2 cellular contexts compared by ENCODE assay signal in the genomic region with DNA sequence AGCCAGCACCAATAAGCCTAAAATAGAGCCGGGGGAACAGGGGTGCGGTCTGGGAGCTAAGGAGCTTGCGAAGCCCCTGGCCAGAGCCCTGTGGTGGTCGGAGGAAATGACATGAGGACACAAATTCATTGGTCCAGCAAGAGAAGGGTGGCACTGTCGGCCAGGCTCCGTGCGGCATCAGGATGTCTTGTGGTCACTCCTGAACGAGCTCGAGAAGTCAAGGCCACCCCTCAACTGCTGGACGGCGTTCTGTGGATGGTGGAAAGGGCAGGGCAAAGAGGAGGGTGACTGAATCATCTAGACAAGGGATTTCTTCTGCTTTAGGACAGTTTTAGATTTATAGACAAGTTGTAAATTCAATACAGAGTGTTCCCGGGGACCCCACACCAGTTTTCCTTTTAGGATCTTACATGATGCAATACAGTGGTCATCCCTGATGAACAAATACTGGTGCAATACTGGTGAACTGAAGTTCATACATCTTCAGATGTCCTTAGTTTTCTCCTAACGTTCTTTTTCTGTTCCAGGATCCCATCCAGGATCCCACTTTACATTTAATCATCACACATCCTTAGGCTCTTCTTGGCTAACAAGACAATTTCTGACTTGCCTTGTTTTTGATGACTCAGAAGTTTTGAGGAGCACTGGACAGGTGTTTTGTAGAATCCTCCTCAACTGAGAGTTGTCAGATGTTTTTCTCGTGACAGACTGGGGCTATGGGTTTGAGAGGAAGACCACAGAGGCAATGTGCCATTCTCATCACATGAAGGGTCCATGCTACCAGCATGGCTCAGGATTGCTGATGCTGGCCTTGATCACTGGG.
TF ChIP-seq lines count a peak whose summit lies in the region.

No MANE protein-coding gene starts in this region.

TF ChIP-seq in HCT116, 20 proteins besides CTCF, POLR2A, EP300 and RAD21:
- no peak for TF ChIP-seq TCF7L2 (IDR thresholded peaks at IDR 0.05; ENCODE audit: borderline replicate concordance, extremely low read depth, insufficient read depth, insufficient read length)
- no peak for TF ChIP-seq SP1 (IDR thresholded peaks at IDR 0.05; ENCODE audit: low read depth)
- TF ChIP-seq CEBPB (IDR thresholded peaks at IDR 0.05; ENCODE audit: low read depth): peak; percentile 40; the same call in 1 of the 2 replicates
- no peak for TF ChIP-seq POLR2AphosphoS5 (IDR thresholded peaks at IDR 0.05; ENCODE audit: low read depth, low read length)
- no peak for TF ChIP-seq ATF3 (IDR thresholded peaks at IDR 0.05)
- no peak for TF ChIP-seq SIN3A (IDR thresholded peaks at IDR 0.05; ENCODE audit: low read depth)

TF ChIP-seq in K562, 482 proteins besides CTCF, POLR2A, EP300 and RAD21 (continues in another document):
- TF ChIP-seq KHSRP (IDR thresholded peaks at IDR 0.05): no peak
- no peak for TF ChIP-seq ZNF764 (CRISPR knock-in tag; IDR thresholded peaks at IDR 0.05; ENCODE audit: low read depth)
- TF ChIP-seq ZC3H8 (IDR thresholded peaks at IDR 0.05): no peak
- TF ChIP-seq ZNF644 (tag; IDR thresholded peaks at IDR 0.05; ENCODE audit: low read depth): peak; percentile 59; the same call in 1 of the 2 replicates
- TF ChIP-seq, protein P1, sequence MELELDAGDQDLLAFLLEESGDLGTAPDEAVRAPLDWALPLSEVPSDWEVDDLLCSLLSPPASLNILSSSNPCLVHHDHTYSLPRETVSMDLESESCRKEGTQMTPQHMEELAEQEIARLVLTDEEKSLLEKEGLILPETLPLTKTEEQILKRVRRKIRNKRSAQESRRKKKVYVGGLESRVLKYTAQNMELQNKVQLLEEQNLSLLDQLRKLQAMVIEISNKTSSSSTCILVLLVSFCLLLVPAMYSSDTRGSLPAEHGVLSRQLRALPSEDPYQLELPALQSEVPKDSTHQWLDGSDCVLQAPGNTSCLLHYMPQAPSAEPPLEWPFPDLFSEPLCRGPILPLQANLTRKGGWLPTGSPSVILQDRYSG (tag; conservative IDR thresholded peaks at IDR 0.05; ENCODE audit: low read depth): no peak
- TF ChIP-seq CHD2 (IDR thresholded peaks at IDR 0.05; ENCODE audit: low read depth, low read length): no peak
- TF ChIP-seq ZNF518B (CRISPR knock-in tag; IDR thresholded peaks at IDR 0.05): no peak
- TF ChIP-seq RBFOX2 (IDR thresholded peaks at IDR 0.05; ENCODE audit: low read depth, low read length): 0 out of 2 replicates have a peak, but pooled peaks have one; percentile 5
- no peak for TF ChIP-seq ZFP1 (CRISPR knock-in tag; IDR thresholded peaks at IDR 0.05)
- TF ChIP-seq ZNF197 (CRISPR knock-in tag; IDR thresholded peaks at IDR 0.05; ENCODE audit: low read depth): no peak
- TF ChIP-seq ZNF584 (CRISPR knock-in tag; IDR thresholded peaks at IDR 0.05; ENCODE audit: low read depth): peak; percentile 38; the same call in 1 of the 2 replicates
- TF ChIP-seq CEBPB (tag; IDR thresholded peaks at IDR 0.05): 0 out of 2 replicates have a peak, but pooled peaks have one; percentile 42
- no peak for TF ChIP-seq FOXJ3 (CRISPR knock-in tag; IDR thresholded peaks at IDR 0.05)
- TF ChIP-seq HDAC6 (IDR thresholded peaks at IDR 0.05; ENCODE audit: low read depth, low read length): no peak
- no peak for TF ChIP-seq FIP1L1 (IDR thresholded peaks at IDR 0.05; ENCODE audit: low read depth, low read length, poor library complexity, severe bottlenecking)
- TF ChIP-seq ZSCAN29 (IDR thresholded peaks at IDR 0.05): no peak
- TF ChIP-seq NCOA4 (IDR thresholded peaks at IDR 0.05; ENCODE audit: partially characterized antibody): no peak
- TF ChIP-seq HMGN3 (IDR thresholded peaks at IDR 0.05; ENCODE audit: borderline replicate concordance, extremely low read depth, insufficient read length, low read depth, low read length): no peak
- TF ChIP-seq BMI1 (IDR thresholded peaks at IDR 0.05; ENCODE audit: low read length): no peak
- peak; percentile 34; the same call in 1 of the 2 replicates for TF ChIP-seq ZNF395 (CRISPR knock-in tag; IDR thresholded peaks at IDR 0.05)
- TF ChIP-seq NCOA6 (IDR thresholded peaks at IDR 0.05): no peak
- TF ChIP-seq ZFP36 (IDR thresholded peaks at IDR 0.05; ENCODE audit: low read depth, low read length, partially characterized antibody): no peak
- TF ChIP-seq NR2C2 (CRISPR knock-in tag; IDR thresholded peaks at IDR 0.05): no peak
- TF ChIP-seq NR2C2 (tag; IDR thresholded peaks at IDR 0.05): peak; percentile 47; the same call in 1 of the 2 replicates
- TF ChIP-seq ELK3 (CRISPR knock-in tag; IDR thresholded peaks at IDR 0.05): no peak
- no peak for TF ChIP-seq U2AF2 (optimal IDR thresholded peaks at IDR 0.05; ENCODE audit: low read depth, low read length)
- no peak for TF ChIP-seq POLR2G (IDR thresholded peaks at IDR 0.05; ENCODE audit: low read depth, low read length)
- no peak for TF ChIP-seq KDM1A (IDR thresholded peaks at IDR 0.05)
- TF ChIP-seq TEAD1 (CRISPR knock-in tag; IDR thresholded peaks at IDR 0.05): peak in 1 of 2 experiments; percentile 34; a peak in 1 of 4 replicates
- TF ChIP-seq C11orf30 (IDR thresholded peaks at IDR 0.05; ENCODE audit: low read depth): peak; percentile 86
- TF ChIP-seq CBX1 (IDR thresholded peaks at IDR 0.05; ENCODE audit: low read depth): no peak
- peak; percentile 85 for TF ChIP-seq MAFG (tag; conservative IDR thresholded peaks at IDR 0.05)
- no peak for TF ChIP-seq ZFP91 (CRISPR knock-in tag; IDR thresholded peaks at IDR 0.05)
- no peak for TF ChIP-seq ZNF165 (CRISPR knock-in tag; IDR thresholded peaks at IDR 0.05; ENCODE audit: borderline replicate concordance)
- TF ChIP-seq POLR2H (tag; IDR thresholded peaks at IDR 0.05; ENCODE audit: low read depth): no peak; the same call in 1 of the 2 replicates
- TF ChIP-seq TARDBP (IDR thresholded peaks at IDR 0.05): no peak
- no peak for TF ChIP-seq TAF15 (IDR thresholded peaks at IDR 0.05; ENCODE audit: low read depth, low read length)
- 0 out of 2 replicates have a peak, but pooled peaks have one; percentile 23 for TF ChIP-seq ILK (tag; IDR thresholded peaks at IDR 0.05; ENCODE audit: borderline replicate concordance, low read depth)
- TF ChIP-seq, protein P2, sequence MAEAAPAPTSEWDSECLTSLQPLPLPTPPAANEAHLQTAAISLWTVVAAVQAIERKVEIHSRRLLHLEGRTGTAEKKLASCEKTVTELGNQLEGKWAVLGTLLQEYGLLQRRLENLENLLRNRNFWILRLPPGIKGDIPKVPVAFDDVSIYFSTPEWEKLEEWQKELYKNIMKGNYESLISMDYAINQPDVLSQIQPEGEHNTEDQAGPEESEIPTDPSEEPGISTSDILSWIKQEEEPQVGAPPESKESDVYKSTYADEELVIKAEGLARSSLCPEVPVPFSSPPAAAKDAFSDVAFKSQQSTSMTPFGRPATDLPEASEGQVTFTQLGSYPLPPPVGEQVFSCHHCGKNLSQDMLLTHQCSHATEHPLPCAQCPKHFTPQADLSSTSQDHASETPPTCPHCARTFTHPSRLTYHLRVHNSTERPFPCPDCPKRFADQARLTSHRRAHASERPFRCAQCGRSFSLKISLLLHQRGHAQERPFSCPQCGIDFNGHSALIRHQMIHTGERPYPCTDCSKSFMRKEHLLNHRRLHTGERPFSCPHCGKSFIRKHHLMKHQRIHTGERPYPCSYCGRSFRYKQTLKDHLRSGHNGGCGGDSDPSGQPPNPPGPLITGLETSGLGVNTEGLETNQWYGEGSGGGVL (CRISPR knock-in tag; IDR thresholded peaks at IDR 0.05): no peak
- TF ChIP-seq E2F3 (CRISPR knock-in tag; IDR thresholded peaks at IDR 0.05): no peak
- no peak for TF ChIP-seq MBD2 (IDR thresholded peaks at IDR 0.05; ENCODE audit: borderline replicate concordance, low read depth)
- TF ChIP-seq ZKSCAN1 (IDR thresholded peaks at IDR 0.05; ENCODE audit: low read depth, low read length): no peak
- TF ChIP-seq ZNF133 (CRISPR knock-in tag; IDR thresholded peaks at IDR 0.05): no peak
- no peak for TF ChIP-seq DNMT1 (IDR thresholded peaks at IDR 0.05)
- no peak for TF ChIP-seq ARID1B (IDR thresholded peaks at IDR 0.05)
- TF ChIP-seq ZNF253 (CRISPR knock-in tag; conservative IDR thresholded peaks at IDR 0.05): no peak
- TF ChIP-seq MAFK (IDR thresholded peaks at IDR 0.05; ENCODE audit: low read length): peak; percentile 30; the same call in 1 of the 2 replicates
- TF ChIP-seq ATF3 (IDR thresholded peaks at IDR 0.05): peak; percentile 80
- no peak for TF ChIP-seq ATF3 (CRISPR knock-in tag; conservative IDR thresholded peaks at IDR 0.05)
- TF ChIP-seq ZNF77 (CRISPR knock-in tag; IDR thresholded peaks at IDR 0.05): no peak
- peak; percentile 39; the same call in 1 of the 2 replicates for TF ChIP-seq CEBPG (CRISPR knock-in tag; IDR thresholded peaks at IDR 0.05)
- TF ChIP-seq CEBPG (tag; conservative IDR thresholded peaks at IDR 0.05 in 1 of 2, IDR thresholded peaks at IDR 0.05 in 1 of 2): peak; percentile 87 to 95
- no peak for TF ChIP-seq POLR2AphosphoS2 (IDR thresholded peaks at IDR 0.05; ENCODE audit: low read length)
- TF ChIP-seq, protein P3, sequence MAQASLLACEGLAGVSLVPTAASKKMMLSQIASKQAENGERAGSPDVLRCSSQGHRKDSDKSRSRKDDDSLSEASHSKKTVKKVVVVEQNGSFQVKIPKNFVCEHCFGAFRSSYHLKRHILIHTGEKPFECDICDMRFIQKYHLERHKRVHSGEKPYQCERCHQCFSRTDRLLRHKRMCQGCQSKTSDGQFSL (CRISPR knock-in tag; IDR thresholded peaks at IDR 0.05): no peak
- TF ChIP-seq, protein P3 (tag; IDR thresholded peaks at IDR 0.05): peak in 1 of 2 experiments; percentile 57; a peak in 1 of 4 replicates
- TF ChIP-seq ZNF140 (CRISPR knock-in tag; IDR thresholded peaks at IDR 0.05): no peak
- peak; percentile 63; the same call in 1 of the 2 replicates for TF ChIP-seq ZNF76 (CRISPR knock-in tag; IDR thresholded peaks at IDR 0.05; ENCODE audit: borderline replicate concordance)
- no peak for TF ChIP-seq RHOXF2B (CRISPR knock-in tag; conservative IDR thresholded peaks at IDR 0.05)
- TF ChIP-seq ARID2 (IDR thresholded peaks at IDR 0.05): no peak
- no peak for TF ChIP-seq ZNF3 (CRISPR knock-in tag; IDR thresholded peaks at IDR 0.05)
- TF ChIP-seq MAFF (IDR thresholded peaks at IDR 0.05; ENCODE audit: low read length): peak; percentile 62
